Comparison of ENCODE assay signal across 10 cellular contexts in genomic region chr6:157569543-157569942, GRCh38.
DNase-seq lines count a peak whose midpoint lies in the region; ATAC-seq and TF ChIP-seq lines count a peak whose summit lies in the region.
"Had no signal": no experiment of that assay in that cellular context is flagged by ENCODE, and none has a peak within 500 bp of the region (broad histone marks: within the 10 kb centered on the region; RNA-seq: fewer than 3 reads in every experiment).

No MANE protein-coding gene starts in this region.

- peaks cover 2% of the 10 kb centered on the region for H3K9me3 Mint-ChIP-seq in memory B cell

- peak overlapping the region; percentile 28 for H3K4me3 Mint-ChIP-seq in memory B cell
- H3K4me3 Mint-ChIP-seq: neural progenitor cell had no signal

- H4K20me1 ChIP-seq in KMS-11 (ENCODE audit: insufficient read depth): no peaks in the 10 kb centered on the region

- H3K27me3 Mint-ChIP-seq in memory B cell: no peaks in the 10 kb centered on the region

- DNase-seq in memory B cell (ENCODE audit: low spot score in 2 of 2) (no peak), hypothalamus (lab: John Stamatoyannopoulos, UW) (no peak), NCI-H2107 (lab: John Stamatoyannopoulos, UW) (no peak)
- DNase-seq in stimulated activated CD4-positive, alpha-beta T cell treated with anti-CD3 and anti-CD28 coated beads, Interleukin-12 subunit alpha, Interleukin-12 subunit beta, amount 100 ng/mL, for 4 hours: no peak
- DNase-seq: NCI-H82, trophoblast cell had no signal

- no peak overlapping the region for H3K27ac Mint-ChIP-seq in memory B cell
- H3K27ac Mint-ChIP-seq: neural progenitor cell had no signal

- H3K9ac ChIP-seq in KMS-11: no peak overlapping the region
- H3K9ac ChIP-seq: neural progenitor cell had no signal

- H3K4me1 Mint-ChIP-seq in memory B cell: peaks cover 22% of the 10 kb centered on the region
- H3K4me1 Mint-ChIP-seq: neural progenitor cell had no signal

- H3K4me3 ChIP-seq in KMS-11 (IDR thresholded peaks at IDR 0.05; ENCODE audit: insufficient read depth, low read depth, low read length): no peak overlapping the region
- H3K4me3 ChIP-seq: neural progenitor cell had no signal

- H2AFZ ChIP-seq in KMS-11 (ENCODE audit: low read depth): no peak overlapping the region
- H2AFZ ChIP-seq: neural progenitor cell had no signal

- no peaks in the 10 kb centered on the region for H3K79me2 ChIP-seq in KMS-11 (ENCODE audit: insufficient read depth, low read depth)

- H3K27ac ChIP-seq in KMS-11: peak overlapping the region; percentile 23; the same call in 1 of the 2 replicates
- H3K27ac ChIP-seq: neural progenitor cell had no signal

- ATAC-seq in GM18858 (IDR thresholded peaks at IDR 0.05; ENCODE audit: unreplicated experiment) (peak; percentile 47), GM21786 (IDR thresholded peaks at IDR 0.05; ENCODE audit: unreplicated experiment) (peak; percentile 58), memory B cell (ENCODE audit: low read depth) (peak; percentile 75)

- H3K27me3 ChIP-seq in KMS-11 (ENCODE audit: insufficient read depth, low read depth): no peaks in the 10 kb centered on the region
- H3K27me3 ChIP-seq: neural progenitor cell had no signal

- H3K4me2 ChIP-seq in KMS-11: peak overlapping the region; percentile 53; the same call in 1 of the 2 replicates
- H3K4me2 ChIP-seq: neural progenitor cell had no signal

- no peak for TF ChIP-seq CTCF in KMS-11 (conservative IDR thresholded peaks at IDR 0.05; ENCODE audit: low read depth, low read length)

- H3K36me3 ChIP-seq in KMS-11 (ENCODE audit: insufficient read depth): no peaks in the 10 kb centered on the region
- H3K36me3 ChIP-seq: neural progenitor cell had no signal

- peaks cover 54% of the 10 kb centered on the region for H3K4me1 ChIP-seq in KMS-11 (ENCODE audit: low read depth, poor library complexity, severe bottlenecking)

- H3K36me3 Mint-ChIP-seq in memory B cell: peaks cover 3% of the 10 kb centered on the region
